Comparison of ENCODE assay signal across 23 cellular contexts in the genomic region with DNA sequence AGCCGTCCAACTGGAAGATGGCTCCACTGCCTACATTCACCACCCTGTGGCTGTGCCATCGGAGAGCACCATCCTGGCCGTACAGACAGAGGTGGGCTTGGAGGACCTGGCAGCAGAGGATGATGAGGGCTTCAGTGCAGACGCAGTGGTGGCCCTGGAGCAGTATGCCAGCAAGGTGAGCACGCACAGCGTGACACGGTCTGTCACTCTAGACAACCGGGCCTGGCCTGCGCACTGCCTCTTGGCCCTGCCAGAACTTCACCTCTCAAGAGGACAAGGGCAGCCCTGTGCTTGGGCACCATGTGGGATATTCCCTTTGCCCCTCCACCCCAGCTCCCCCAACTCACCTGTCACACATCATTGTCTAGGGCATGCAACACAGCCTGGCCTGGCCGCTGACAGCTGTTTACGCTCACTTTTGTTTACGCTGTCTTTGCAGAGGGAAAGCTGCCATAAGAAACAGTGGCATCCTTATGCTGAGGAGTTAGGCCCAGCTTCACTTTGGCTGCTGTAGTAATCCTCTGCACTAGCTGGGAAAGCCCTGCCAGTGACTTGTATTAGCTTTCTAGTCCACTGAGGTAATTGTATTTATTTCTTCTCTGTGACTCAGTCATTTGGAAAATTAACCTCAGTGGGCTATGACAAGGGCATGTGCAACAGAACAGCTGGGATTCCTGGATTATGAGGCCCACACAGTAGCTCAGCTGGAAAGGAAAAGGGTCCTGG. TPM values are rescaled to one million over a fixed set of nuclear protein-coding genes. Genes with fewer than 3 reads are reported as not detected.
DNase-seq lines count a peak whose midpoint lies in the region; ATAC-seq and TF ChIP-seq lines count a peak whose summit lies in the region.
"Had no signal": no experiment of that assay in that cellular context is flagged by ENCODE, and none has a peak within 500 bp of the region (broad histone marks: within the 10 kb centered on the region; RNA-seq: fewer than 3 reads in every experiment).

No MANE protein-coding gene starts in this region.

- TF ChIP-seq CTCF in fibroblast of the aortic adventitia (IDR thresholded peaks at IDR 0.05; ENCODE audit: insufficient read depth, low read length) (no peak), MM.1S (IDR thresholded peaks at IDR 0.05; ENCODE audit: low read length) (no peak), thyroid gland (IDR thresholded peaks at IDR 0.05) (no peak)

- H4K20me1 ChIP-seq in MM.1S (ENCODE audit: insufficient read depth, low read length): no peaks in the 10 kb centered on the region

- no peaks in the 10 kb centered on the region for H3K9me2 ChIP-seq in MM.1S (replicated peaks; ENCODE audit: insufficient read depth, low read length)

- ATAC-seq in GM19452 (IDR thresholded peaks at IDR 0.05; ENCODE audit: unreplicated experiment): no peak
- ATAC-seq: activated CD8-positive, alpha-beta T cell treated with anti-CD3 and anti-CD28 coated beads, Interleukin-2, amount 10 ng/mL, durations not matched to agents 7 days and 5 days; naive thymus-derived CD8-positive, alpha-beta T cell; PC-3 had no signal

- H3K36me3 ChIP-seq in MM.1S (replicated peaks; ENCODE audit: insufficient read depth, low read length) (no peaks in the 10 kb centered on the region; the same call in 1 of the 2 replicates), thyroid gland (peaks cover 80 to 93% of the 10 kb centered on the region in 2 donors)

- WGBS in thyroid gland, 2 donors: 93 to 94% methylated on average over 9 to 12 of the region's 12 CpGs

- H3K27me3 ChIP-seq in MM.1S (replicated peaks; ENCODE audit: insufficient read depth, low read length) (no peaks in the 10 kb centered on the region), thyroid gland (no peaks in the 10 kb centered on the region)
- H3K27me3 ChIP-seq: sigmoid colon had no signal

- H3K4me3 ChIP-seq in fibroblast of the aortic adventitia (ENCODE audit: low read depth, low read length) (no peak overlapping the region), MM.1S (ENCODE audit: low read length) (no peak overlapping the region), thyroid gland (replicated peaks in 1 of 3) (no peak overlapping the region)
- H3K4me3 ChIP-seq: sigmoid colon had no signal

- no peaks in the 10 kb centered on the region for H3K79me2 ChIP-seq in MM.1S (ENCODE audit: low read length)

- H3K27ac ChIP-seq in MM.1S (ENCODE audit: low read length) (no peak overlapping the region), thyroid gland (no peak overlapping the region)
- H3K27ac ChIP-seq: sigmoid colon had no signal

- H3K4me2 ChIP-seq in MM.1S (ENCODE audit: low read depth, low read length): no peak overlapping the region

- DNase-seq in EH (ENCODE audit: low read depth) (peak; percentile 42), NCI-H1694 treated with DMSO at 0.1 percent for 48 hours (lab: John Stamatoyannopoulos, UW) (peak; percentile 8), fibroblast of the aortic adventitia (ENCODE audit: low read depth) (peak; percentile 42), non-pigmented ciliary epithelial cell (ENCODE audit: low read depth) (peak; percentile 27), MM.1S (no peak), thyroid gland (no peak)
- DNase-seq in stimulated activated CD4-positive, alpha-beta T cell treated with anti-CD3 and anti-CD28 coated beads, Interleukin-2, amount 100 ng/mL, for 48 hours: no peak
- DNase-seq: activated CD4-positive, CD25-positive, alpha-beta regulatory T cell treated with anti-CD3 and anti-CD28 coated beads, Interleukin-2, amount 50 U/mL, for 72 hours; activated CD8-positive, alpha-beta T cell treated with anti-CD3 and anti-CD28 coated beads, Interleukin-2, amount 10 ng/mL, durations not matched to agents 7 days and 5 days; activated naive CD4-positive, alpha-beta T cell; activated T-cell treated with anti-CD3 and anti-CD28 coated beads, Interleukin-2, amount 50 U/mL, for 1 hour; amygdala; central memory CD4-positive, alpha-beta T cell; H9; left cardiac atrium; naive thymus-derived CD8-positive, alpha-beta T cell; NCI-H187 treated with DMSO at 0.1 percent for 48 hours; NCI-H2227 treated with DMSO at 0.1 percent for 48 hours; NCI-H774; PC-3; SHP77 treated with DMSO at 0.1 percent for 48 hours; sigmoid colon had no signal

- intact Hi-C loops in thyroid gland (cut with DNase I): no loop called here

- no peaks in the 10 kb centered on the region for H3F3A ChIP-seq in MM.1S (ENCODE audit: insufficient read depth, low read length)

- no peaks in the 10 kb centered on the region for H3K9me3 ChIP-seq in MM.1S (replicated peaks; ENCODE audit: insufficient read depth, low read length)
- no peaks in the 10 kb centered on the region for H3K9me3 ChIP-seq in thyroid gland
- H3K9me3 ChIP-seq: sigmoid colon had no signal

- no peak for TF ChIP-seq POLR2A in thyroid gland (IDR thresholded peaks at IDR 0.05)

- H3K9ac ChIP-seq in MM.1S (ENCODE audit: low read length): no peak overlapping the region

- H3K4me1 ChIP-seq in MM.1S (ENCODE audit: low read length) (no peaks in the 10 kb centered on the region), thyroid gland (no peaks in the 10 kb centered on the region)
- H3K4me1 ChIP-seq: sigmoid colon had no signal

- H2AFZ ChIP-seq in MM.1S (ENCODE audit: low read length): no peak overlapping the region

RNA-seq across cellular contexts. Expression of gene DEF6, which starts 9.8 kb away (rescaled TPM):
- 0.18 and 1.1 TPM in 2 replicates for total RNA-seq in fibroblast of the aortic adventitia (ENCODE audit: low replicate concordance)
- 1 to 10 TPM; 5.2 to 9.3 (median 6.0) TPM for total RNA-seq in thyroid gland

RNA-seq across cellular contexts. Expression of gene ZNF76, which starts 28.3 kb away (rescaled TPM):
- total RNA-seq in fibroblast of the aortic adventitia (ENCODE audit: low replicate concordance) (5.9 and 18.4 TPM in 2 replicates), thyroid gland (10 to 100 TPM; 54.3 to 81.7 (median 71.6) TPM)

RNA-seq across cellular contexts. Expression of gene PPARD, which starts 54.5 kb away (rescaled TPM):
- total RNA-seq in fibroblast of the aortic adventitia (ENCODE audit: low replicate concordance) (1.3 and 10.4 TPM in 2 replicates), thyroid gland (10 to 100 TPM; 17.3 to 40.3 (median 35.9) TPM)

Comparison
In these comparisons a context has a peak if more than half of its experiments do, and no peak if none do; other contexts are left out.
1. DNase-seq: peak in EH (single experiment), NCI-H1694 treated with DMSO at 0.1 percent for 48 hours (single experiment), fibroblast of the aortic adventitia (single experiment) and non-pigmented ciliary epithelial cell (single experiment); none in MM.1S (single experiment), stimulated activated CD4-positive, alpha-beta T cell treated with anti-CD3 and anti-CD28 coated beads, Interleukin-2, amount 100 ng/mL, for 48 hours (0 of 2) and thyroid gland (0 of 2).